ENCODE assay signal across 15 cellular contexts in genomic region chr1:190479537-190479936, GRCh38.
DNase-seq lines count a peak whose midpoint lies in the region; ATAC-seq lines count a peak whose summit lies in the region.
"Had no signal": no experiment of that assay in that cellular context is flagged by ENCODE, and none has a peak within 500 bp of the region (broad histone marks: within the 10 kb centered on the region; RNA-seq: fewer than 3 reads in every experiment).

No MANE protein-coding gene starts in this region.

- ATAC-seq in GM21367 (IDR thresholded peaks at IDR 0.05; ENCODE audit: unreplicated experiment), result no peak
- ATAC-seq: activated T-cell treated with anti-CD3 and anti-CD28 coated beads, Interleukin-2, amount 50 U/mL, for 72 hours had no signal

- no peaks in the 10 kb centered on the region for H3K4me1 Mint-ChIP-seq in T-helper 2 cell treated with Interferon-gamma antibody and Interleukin-4, amounts not matched to agents 5 μg/mL and 100 μg/mL, for 36 hours (ENCODE audit: low read depth)

- no peak overlapping the region for H3K27ac ChIP-seq in duodenal mucosa (ENCODE audit: low read depth, low read length)
- H3K27ac ChIP-seq: brain microvascular endothelial cell, pancreas had no signal

- peaks cover 0 to 38% of the 10 kb centered on the region in 2 donors for H3K27me3 ChIP-seq in duodenal mucosa (ENCODE audit: control insufficient read depth in 1 of 2, insufficient read depth in 2 of 2, low read length in 2 of 2)
- H3K27me3 ChIP-seq: brain microvascular endothelial cell had no signal

- H3K4me3 ChIP-seq in duodenal mucosa (ENCODE audit: low read depth in 1 of 2, low read length in 2 of 2), result peak overlapping the region; percentile 66 to 69

- peaks cover 0 to 7% of the 10 kb centered on the region in 2 donors for H3K4me1 ChIP-seq in duodenal mucosa (ENCODE audit: control insufficient read depth in 1 of 2, insufficient read depth in 2 of 2, low read length in 2 of 2)

- peak; percentile 18 for DNase-seq in NCI-H146 (lab: John Stamatoyannopoulos, UW)
- no peak for DNase-seq in NCI-H146 treated with DMSO at 0.1 percent for 48 hours (lab: John Stamatoyannopoulos, UW; ENCODE audit: unreplicated experiment)
- peak; percentile 8 to 25 for DNase-seq in NCI-H526 (lab: John Stamatoyannopoulos, UW)
- DNase-seq in pons (ENCODE audit: low spot score), result peak; percentile 46
- DNase-seq in T-helper 2 cell treated with Interferon-gamma antibody and Interleukin-4, amounts not matched to agents 5 μg/mL and 100 μg/mL, for 36 hours (ENCODE audit: low spot score), result no peak
- no peak for DNase-seq in activated CD4-positive, alpha-beta T cell treated with anti-CD3 and anti-CD28 coated beads, Interleukin-2, amount 50 U/mL, for 4 hours
- DNase-seq: activated CD4-positive, CD25-positive, alpha-beta regulatory T cell treated with anti-CD3 and anti-CD28 coated beads, Interleukin-2, amount 50 U/mL, for 72 hours; activated T-cell treated with anti-CD3 and anti-CD28 coated beads, Interleukin-2, amount 50 U/mL, for 72 hours; brain microvascular endothelial cell; EL; NCI-H1417 treated with DMSO at 0.1 percent for 48 hours; pancreas; stimulated activated CD4-positive, alpha-beta T cell treated with anti-CD3 and anti-CD28 coated beads, Interleukin-4, amount 100 ng/mL, for 1 hour had no signal

- no peak overlapping the region for H3K4me3 Mint-ChIP-seq in T-helper 2 cell treated with Interferon-gamma antibody and Interleukin-4, amounts not matched to agents 5 μg/mL and 100 μg/mL, for 36 hours

- no peak overlapping the region for H3K9ac ChIP-seq in duodenal mucosa (ENCODE audit: low read depth in 1 of 2, low read length in 2 of 2)

- H3K9me3 Mint-ChIP-seq in T-helper 2 cell treated with Interferon-gamma antibody and Interleukin-4, amounts not matched to agents 5 μg/mL and 100 μg/mL, for 36 hours, result no peaks in the 10 kb centered on the region

- H3K27me3 Mint-ChIP-seq in T-helper 2 cell treated with Interferon-gamma antibody and Interleukin-4, amounts not matched to agents 5 μg/mL and 100 μg/mL, for 36 hours (ENCODE audit: low read depth), result peaks cover 41% of the 10 kb centered on the region

- H3K27ac Mint-ChIP-seq in T-helper 2 cell treated with Interferon-gamma antibody and Interleukin-4, amounts not matched to agents 5 μg/mL and 100 μg/mL, for 36 hours, result no peak overlapping the region
- H3K27ac Mint-ChIP-seq: activated T-cell treated with anti-CD3 and anti-CD28 coated beads, Interleukin-2, amount 50 U/mL, for 72 hours had no signal

- H3K36me3 Mint-ChIP-seq in T-helper 2 cell treated with Interferon-gamma antibody and Interleukin-4, amounts not matched to agents 5 μg/mL and 100 μg/mL, for 36 hours (ENCODE audit: low read depth), result no peaks in the 10 kb centered on the region

- no peaks in the 10 kb centered on the region for H3K9me3 ChIP-seq in duodenal mucosa (ENCODE audit: control insufficient read depth in 1 of 2, low read length in 2 of 2)
- H3K9me3 ChIP-seq: pancreas had no signal

- H3K36me3 ChIP-seq in duodenal mucosa (ENCODE audit: control insufficient read depth in 1 of 2, insufficient read depth in 2 of 2, low read length in 2 of 2), result no peaks in the 10 kb centered on the region
- H3K36me3 ChIP-seq: brain microvascular endothelial cell, pancreas had no signal

Comparison
In these comparisons a context has a peak if more than half of its experiments do, and no peak if none do; other contexts are left out.
1. DNase-seq: peak in NCI-H146 (single experiment), NCI-H526 (2 of 2) and pons (single experiment); none in NCI-H146 treated with DMSO at 0.1 percent for 48 hours (single experiment), T-helper 2 cell treated with Interferon-gamma antibody and Interleukin-4, amounts not matched to agents 5 μg/mL and 100 μg/mL, for 36 hours (single experiment) and activated CD4-positive, alpha-beta T cell treated with anti-CD3 and anti-CD28 coated beads, Interleukin-2, amount 50 U/mL, for 4 hours (0 of 2).